8 cellular contexts compared by ENCODE assay signal in genomic region chr1:156281281-156282142, GRCh38. TPM values are rescaled to one million over a fixed set of nuclear protein-coding genes. Genes with fewer than 3 reads are reported as not detected.
DNase-seq lines count a peak whose midpoint lies in the region; ATAC-seq and TF ChIP-seq lines count a peak whose summit lies in the region.

No MANE protein-coding gene starts in this region.

- no peak for DNase-seq in CD14-positive monocyte (ENCODE audit: low spot score)
- peak; percentile 78 for DNase-seq in MV-4-11 (lab: John Stamatoyannopoulos, UW)
- DNase-seq in activated CD8-positive, alpha-beta memory T cell treated with anti-CD3 and anti-CD28 coated beads, Interleukin-2, amount 10 ng/mL, durations not matched to agents 7 days and 5 days = peak; percentile 80
- DNase-seq in fibroblast of the aortic adventitia (ENCODE audit: low read depth) = peak; percentile 45
- no peak for DNase-seq in ovary
- DNase-seq in NCI-H1092 (lab: John Stamatoyannopoulos, UW) = no peak

- peak overlapping the region; percentile 97 for H3K4me3 ChIP-seq in fibroblast of the aortic adventitia (ENCODE audit: low read depth, low read length)
- H3K4me3 ChIP-seq in ovary = peak overlapping the region; percentile 81

- intact Hi-C loops in CD14-positive monocyte (cut with micrococcal nuclease) = no loop called here
- intact Hi-C loops in ovary (cut with DNase I) = no loop called here

- peaks cover 71% of the 10 kb centered on the region for H3K4me1 Mint-ChIP-seq in CD14-positive monocyte
- peaks cover 39% of the 10 kb centered on the region for H3K4me1 Mint-ChIP-seq in activated CD8-positive, alpha-beta memory T cell treated with anti-CD3 and anti-CD28 coated beads, Interleukin-2, amount 10 ng/mL, durations not matched to agents 7 days and 5 days

- CTCF ChIA-PET in activated CD8-positive, alpha-beta memory T cell treated with anti-CD3 and anti-CD28 coated beads, Interleukin-2, amount 10 ng/mL, durations not matched to agents 7 days and 5 days (lab: Charles Lee) = interaction anchor here (0.5 to 5.5 kb wide), 9 partner anchors 38 to 254 kb away, joined by 3 to 24 read pairs (median 4); no protein-coding TSS in a partner anchor

- H3K4me3 Mint-ChIP-seq in CD14-positive monocyte = peak overlapping the region; percentile 90 to 94
- peak overlapping the region; percentile 94 for H3K4me3 Mint-ChIP-seq in activated CD8-positive, alpha-beta memory T cell treated with anti-CD3 and anti-CD28 coated beads, Interleukin-2, amount 10 ng/mL, durations not matched to agents 7 days and 5 days

- 10 to 16% (median 11%) methylated on average over 20 of the region's 20 CpGs for WGBS in ovary, 3 donors

- no peak for TF ChIP-seq EP300 in ovary (IDR thresholded peaks at IDR 0.05)

- H3K27me3 Mint-ChIP-seq in CD14-positive monocyte (ENCODE audit: low read depth in 3 of 3) = no peaks in the 10 kb centered on the region
- H3K27me3 Mint-ChIP-seq in activated CD8-positive, alpha-beta memory T cell treated with anti-CD3 and anti-CD28 coated beads, Interleukin-2, amount 10 ng/mL, durations not matched to agents 7 days and 5 days = no peaks in the 10 kb centered on the region

- no peaks in the 10 kb centered on the region for H3K9me3 Mint-ChIP-seq in CD14-positive monocyte
- H3K9me3 Mint-ChIP-seq in activated CD8-positive, alpha-beta memory T cell treated with anti-CD3 and anti-CD28 coated beads, Interleukin-2, amount 10 ng/mL, durations not matched to agents 7 days and 5 days (ENCODE audit: low read depth) = no peaks in the 10 kb centered on the region

- peaks cover 7% of the 10 kb centered on the region for H3K4me1 ChIP-seq in ovary (ENCODE audit: insufficient read depth)

- no peaks in the 10 kb centered on the region for H3K9me3 ChIP-seq in ovary

- ATAC-seq in GM19395 (IDR thresholded peaks at IDR 0.05; ENCODE audit: unreplicated experiment) = peak; percentile 48
- ATAC-seq in activated CD8-positive, alpha-beta memory T cell treated with anti-CD3 and anti-CD28 coated beads, Interleukin-2, amount 10 ng/mL, durations not matched to agents 7 days and 5 days = peak; percentile 45
- ATAC-seq in esophagus mucosa = no peak

- no peak overlapping the region for H3K27ac ChIP-seq in ovary

- TF ChIP-seq POLR2A in ovary (IDR thresholded peaks at IDR 0.05) = no peak

- H3K36me3 ChIP-seq in ovary = no peaks in the 10 kb centered on the region

- no peaks in the 10 kb centered on the region for H3K27me3 ChIP-seq in ovary

- TF ChIP-seq CTCF in CD14-positive monocyte (IDR thresholded peaks at IDR 0.05) = no peak
- no peak for TF ChIP-seq CTCF in fibroblast of the aortic adventitia (IDR thresholded peaks at IDR 0.05; ENCODE audit: insufficient read depth, low read length)
- TF ChIP-seq CTCF in ovary (IDR thresholded peaks at IDR 0.05) = no peak

- H3K27ac Mint-ChIP-seq in CD14-positive monocyte = peak overlapping the region; percentile 87 to 95 (median 92)
- H3K27ac Mint-ChIP-seq in activated CD8-positive, alpha-beta memory T cell treated with anti-CD3 and anti-CD28 coated beads, Interleukin-2, amount 10 ng/mL, durations not matched to agents 7 days and 5 days = peak overlapping the region; percentile 91

- H3K36me3 Mint-ChIP-seq in CD14-positive monocyte = peaks cover 23 to 47% of the 10 kb centered on the region in 2 donors
- H3K36me3 Mint-ChIP-seq in activated CD8-positive, alpha-beta memory T cell treated with anti-CD3 and anti-CD28 coated beads, Interleukin-2, amount 10 ng/mL, durations not matched to agents 7 days and 5 days = peaks cover 22% of the 10 kb centered on the region

RNA-seq across cellular contexts. Expression of gene SMG5, which starts 1.1 kb away (rescaled TPM):
- polyA plus RNA-seq in CD14-positive monocyte (1 to 10 TPM; 4.4 to 7.0 TPM), ovary (10 to 100 TPM; 30.1 to 31.1 TPM)
- 100 to 1,000 TPM in 1 of 2 experiments, 10 to 100 TPM in 1; 89.4 to 103 TPM for total RNA-seq in activated CD8-positive, alpha-beta memory T cell treated with anti-CD3 and anti-CD28 coated beads, Interleukin-2, amount 10 ng/mL, durations not matched to agents 7 days and 5 days
- total RNA-seq in fibroblast of the aortic adventitia (ENCODE audit: low replicate concordance) (29.9 and 43.3 TPM in 2 replicates), ovary (10 to 100 TPM; 31.5 to 54.6 (median 44.6) TPM), esophagus mucosa (38.0 TPM)

RNA-seq across cellular contexts. Expression of gene TMEM79, which starts 2.6 kb away (rescaled TPM):
- polyA plus RNA-seq in CD14-positive monocyte = 1 to 10 TPM; 1.2 to 1.4 TPM
- total RNA-seq in activated CD8-positive, alpha-beta memory T cell treated with anti-CD3 and anti-CD28 coated beads, Interleukin-2, amount 10 ng/mL, durations not matched to agents 7 days and 5 days = 10 to 100 TPM; 10.1 to 11.6 TPM
- total RNA-seq in fibroblast of the aortic adventitia (ENCODE audit: low replicate concordance) = 1.4 and 2.1 TPM in 2 replicates
- 1 to 10 TPM in 6 of 7 donors, under 1 TPM in 1; 0.80 to 3.3 (median 2.2) TPM for total RNA-seq in ovary
- 1 to 10 TPM; 1.2 to 2.1 TPM for polyA plus RNA-seq in ovary
- 110 TPM for total RNA-seq in esophagus mucosa

RNA-seq across cellular contexts. Expression of gene GLMP, which starts 14.0 kb away (rescaled TPM):
- polyA plus RNA-seq in CD14-positive monocyte (10 to 100 TPM; 34.7 to 59.6 TPM), ovary (10 to 100 TPM; 33.0 to 42.0 TPM)
- 10 to 100 TPM; 24.7 to 28.9 TPM for total RNA-seq in activated CD8-positive, alpha-beta memory T cell treated with anti-CD3 and anti-CD28 coated beads, Interleukin-2, amount 10 ng/mL, durations not matched to agents 7 days and 5 days
- total RNA-seq in fibroblast of the aortic adventitia (ENCODE audit: low replicate concordance) (62.4 and 71.5 TPM in 2 replicates), ovary (10 to 100 TPM; 20.2 to 47.9 (median 32.3) TPM), esophagus mucosa (22.5 TPM)

RNA-seq across cellular contexts. Expression of gene VHLL, which starts 17.6 kb away (rescaled TPM):
- polyA plus RNA-seq in CD14-positive monocyte = not detected
- not detected for total RNA-seq in activated CD8-positive, alpha-beta memory T cell treated with anti-CD3 and anti-CD28 coated beads, Interleukin-2, amount 10 ng/mL, durations not matched to agents 7 days and 5 days
- total RNA-seq in fibroblast of the aortic adventitia (ENCODE audit: low replicate concordance) = not detected in 2 replicates
- under 1 TPM in 4 of 7 donors, not detected in 3; 0.33 to 0.56 (median 0.40) TPM for total RNA-seq in ovary
- not detected for polyA plus RNA-seq in ovary
- total RNA-seq in esophagus mucosa = not detected

RNA-seq across cellular contexts. Expression of gene PAQR6, which starts 33.7 kb away (rescaled TPM):
- polyA plus RNA-seq in CD14-positive monocyte (not detected), ovary (under 1 TPM; 0.67 to 0.72 TPM)
- 1 to 10 TPM; 5.0 to 6.1 TPM for total RNA-seq in activated CD8-positive, alpha-beta memory T cell treated with anti-CD3 and anti-CD28 coated beads, Interleukin-2, amount 10 ng/mL, durations not matched to agents 7 days and 5 days
- total RNA-seq in fibroblast of the aortic adventitia (ENCODE audit: low replicate concordance) (0.63 TPM in 1 of 2 replicates, not detected in the other), ovary (1 to 10 TPM in 4 of 7 donors, under 1 TPM in 3; 0.25 to 1.8 (median 1.3) TPM), esophagus mucosa (2.0 TPM)

Comparison
In these comparisons a context has a peak if more than half of its experiments do, and no peak if none do; other contexts are left out.
1. DNase-seq: peak in MV-4-11 (single experiment), activated CD8-positive, alpha-beta memory T cell treated with anti-CD3 and anti-CD28 coated beads, Interleukin-2, amount 10 ng/mL, durations not matched to agents 7 days and 5 days (single experiment) and fibroblast of the aortic adventitia (single experiment); none in CD14-positive monocyte (single experiment), ovary (0 of 5) and NCI-H1092 (single experiment).